ENCODE assay signal across 23 cellular contexts in the genomic region with DNA sequence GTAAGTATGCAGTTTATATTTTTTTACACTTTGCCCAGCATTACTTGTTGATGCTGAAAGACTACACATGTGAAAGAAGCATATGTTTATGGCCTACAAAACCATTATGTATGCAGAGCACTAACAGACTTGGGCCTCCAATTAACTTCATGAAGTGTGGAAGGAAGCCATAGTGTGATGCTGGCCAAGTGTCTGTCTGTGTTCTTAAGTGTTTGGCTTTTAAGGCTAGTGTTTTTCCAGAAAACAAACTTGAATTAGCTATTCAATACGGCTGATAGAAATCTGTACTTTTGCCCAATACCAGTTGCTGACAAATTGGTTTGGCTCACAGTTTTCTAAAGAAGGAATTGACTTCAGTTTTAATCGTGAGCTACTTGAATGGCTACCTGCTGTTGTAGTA.
"Had no signal": no experiment of that assay in that cellular context is flagged by ENCODE, and none has a peak within 500 bp of the region (broad histone marks: within the 10 kb centered on the region; RNA-seq: fewer than 3 reads in every experiment).

No MANE protein-coding gene starts in this region.

- H3K4me3 Mint-ChIP-seq: activated CD4-positive, alpha-beta memory T cell treated with anti-CD3 and anti-CD28 coated beads, Interleukin-2, amount 10 ng/mL, durations not matched to agents 7 days and 5 days; activated CD4-positive, alpha-beta T cell treated with anti-CD3 and anti-CD28 coated beads, Interleukin-2, amount 10 ng/mL, durations not matched to agents 24 days and 14 days; activated naive CD4-positive, alpha-beta T cell treated with anti-CD3 and anti-CD28 coated beads, Interleukin-2, amount 10 ng/mL, durations not matched to agents 7 days and 5 days; activated T-cell treated with anti-CD3 and anti-CD28 coated beads, Interleukin-2, amount 50 U/mL, for 72 hours; brain; dendritic cell treated with granulocyte-macrophage colony-stimulating factor and Interleukin-4, amounts not matched to agents 40 ng/mL and 50 ng/mL, for 4 days; naive B cell; stimulated activated effector memory CD8-positive, alpha-beta T cell treated with anti-CD3 and anti-CD28 coated beads, Interleukin-12 subunit alpha, Interleukin-12 subunit beta, amount 100 ng/mL, for 72 hours; stimulated activated naive CD8-positive, alpha-beta T cell treated with anti-CD3 and anti-CD28 coated beads, Interleukin-15, amount 100 ng/mL, for 72 hours; T-helper 2 cell treated with Interferon-gamma antibody and Interleukin-4, amounts not matched to agents 5 μg/mL and 100 μg/mL, for 36 hours had no signal

- H3K9me3 Mint-ChIP-seq: activated CD4-positive, alpha-beta memory T cell treated with anti-CD3 and anti-CD28 coated beads, Interleukin-2, amount 10 ng/mL, durations not matched to agents 7 days and 5 days; activated CD4-positive, alpha-beta T cell treated with anti-CD3 and anti-CD28 coated beads, Interleukin-2, amount 10 ng/mL, durations not matched to agents 24 days and 14 days; activated naive CD4-positive, alpha-beta T cell treated with anti-CD3 and anti-CD28 coated beads, Interleukin-2, amount 10 ng/mL, durations not matched to agents 7 days and 5 days; brain; dendritic cell treated with granulocyte-macrophage colony-stimulating factor and Interleukin-4, amounts not matched to agents 40 ng/mL and 50 ng/mL, for 4 days; T-helper 2 cell treated with Interferon-gamma antibody and Interleukin-4, amounts not matched to agents 5 μg/mL and 100 μg/mL, for 36 hours had no signal

- H3K27ac ChIP-seq: uterus, VCaP had no signal

- H3K27me3 ChIP-seq: uterus had no signal

- H3K4me3 ChIP-seq: uterus had no signal

- DNase-seq: activated CD4-positive, alpha-beta memory T cell treated with anti-CD3 and anti-CD28 coated beads, Interleukin-2, amount 10 ng/mL, durations not matched to agents 7 days and 5 days; activated CD4-positive, alpha-beta T cell treated with anti-CD3 and anti-CD28 coated beads, Interleukin-2, amount 10 ng/mL, durations not matched to agents 24 days and 14 days; activated effector memory CD4-positive, alpha-beta T cell treated with anti-CD3 and anti-CD28 coated beads, Interleukin-2, amount 50 U/mL, for 16 hours; activated naive CD4-positive, alpha-beta T cell treated with anti-CD3 and anti-CD28 coated beads, Interleukin-2, amount 10 ng/mL, durations not matched to agents 7 days and 5 days; activated T-cell treated with anti-CD3 and anti-CD28 coated beads, Interleukin-2, amount 50 U/mL, for 72 hours; effector CD8-positive, alpha-beta T cell; hypothalamus; mesendoderm; naive B cell; occipital lobe; posterior cingulate gyrus; small intestine; stimulated activated CD4-positive, alpha-beta T cell treated with anti-CD3 and anti-CD28 coated beads, Interleukin-2, amount 100 ng/mL, for 24 hours; stimulated activated naive CD8-positive, alpha-beta T cell treated with anti-CD3 and anti-CD28 coated beads, Interleukin-15, amount 100 ng/mL, for 72 hours; trophoblast cell; uterus had no signal

- H3K27me3 Mint-ChIP-seq: activated CD4-positive, alpha-beta memory T cell treated with anti-CD3 and anti-CD28 coated beads, Interleukin-2, amount 10 ng/mL, durations not matched to agents 7 days and 5 days; activated CD4-positive, alpha-beta T cell treated with anti-CD3 and anti-CD28 coated beads, Interleukin-2, amount 10 ng/mL, durations not matched to agents 24 days and 14 days; activated naive CD4-positive, alpha-beta T cell treated with anti-CD3 and anti-CD28 coated beads, Interleukin-2, amount 10 ng/mL, durations not matched to agents 7 days and 5 days; brain; dendritic cell treated with granulocyte-macrophage colony-stimulating factor and Interleukin-4, amounts not matched to agents 40 ng/mL and 50 ng/mL, for 4 days; naive B cell; stimulated activated naive CD8-positive, alpha-beta T cell treated with anti-CD3 and anti-CD28 coated beads, Interleukin-15, amount 100 ng/mL, for 72 hours had no signal

- H3K36me3 Mint-ChIP-seq: activated naive CD4-positive, alpha-beta T cell treated with anti-CD3 and anti-CD28 coated beads, Interleukin-2, amount 10 ng/mL, durations not matched to agents 7 days and 5 days; naive B cell; stimulated activated effector memory CD8-positive, alpha-beta T cell treated with anti-CD3 and anti-CD28 coated beads, Interleukin-12 subunit alpha, Interleukin-12 subunit beta, amount 100 ng/mL, for 72 hours had no signal

- ATAC-seq: activated CD4-positive, CD25-positive, alpha-beta regulatory T cell treated with anti-CD3 and anti-CD28 coated beads, Interleukin-2, amount 50 U/mL, for 24 hours; activated T-cell treated with anti-CD3 and anti-CD28 coated beads, Interleukin-2, amount 50 U/mL, for 72 hours; sciatic nerve; stimulated activated effector memory CD8-positive, alpha-beta T cell treated with anti-CD3 and anti-CD28 coated beads, Interleukin-12 subunit alpha, Interleukin-12 subunit beta, amount 100 ng/mL, for 72 hours; stimulated activated naive CD8-positive, alpha-beta T cell treated with anti-CD3 and anti-CD28 coated beads, Interleukin-15, amount 100 ng/mL, for 72 hours had no signal

- H3K4me1 Mint-ChIP-seq: activated CD4-positive, alpha-beta memory T cell treated with anti-CD3 and anti-CD28 coated beads, Interleukin-2, amount 10 ng/mL, durations not matched to agents 7 days and 5 days; activated CD4-positive, alpha-beta T cell treated with anti-CD3 and anti-CD28 coated beads, Interleukin-2, amount 10 ng/mL, durations not matched to agents 24 days and 14 days; activated naive CD4-positive, alpha-beta T cell treated with anti-CD3 and anti-CD28 coated beads, Interleukin-2, amount 10 ng/mL, durations not matched to agents 7 days and 5 days; naive B cell; stimulated activated effector memory CD8-positive, alpha-beta T cell treated with anti-CD3 and anti-CD28 coated beads, Interleukin-12 subunit alpha, Interleukin-12 subunit beta, amount 100 ng/mL, for 72 hours; stimulated activated naive CD8-positive, alpha-beta T cell treated with anti-CD3 and anti-CD28 coated beads, Interleukin-15, amount 100 ng/mL, for 72 hours had no signal

- H3K27ac Mint-ChIP-seq: activated CD4-positive, alpha-beta memory T cell treated with anti-CD3 and anti-CD28 coated beads, Interleukin-2, amount 10 ng/mL, durations not matched to agents 7 days and 5 days; activated CD4-positive, alpha-beta T cell treated with anti-CD3 and anti-CD28 coated beads, Interleukin-2, amount 10 ng/mL, durations not matched to agents 24 days and 14 days; activated naive CD4-positive, alpha-beta T cell treated with anti-CD3 and anti-CD28 coated beads, Interleukin-2, amount 10 ng/mL, durations not matched to agents 7 days and 5 days; activated T-cell treated with anti-CD3 and anti-CD28 coated beads, Interleukin-2, amount 50 U/mL, for 72 hours; brain; dendritic cell treated with granulocyte-macrophage colony-stimulating factor and Interleukin-4, amounts not matched to agents 40 ng/mL and 50 ng/mL, for 4 days; naive B cell; stimulated activated effector memory CD8-positive, alpha-beta T cell treated with anti-CD3 and anti-CD28 coated beads, Interleukin-12 subunit alpha, Interleukin-12 subunit beta, amount 100 ng/mL, for 72 hours; stimulated activated naive CD8-positive, alpha-beta T cell treated with anti-CD3 and anti-CD28 coated beads, Interleukin-15, amount 100 ng/mL, for 72 hours; T-helper 2 cell treated with Interferon-gamma antibody and Interleukin-4, amounts not matched to agents 5 μg/mL and 100 μg/mL, for 36 hours had no signal

- H3K36me3 ChIP-seq: uterus had no signal

- H3K4me1 ChIP-seq: uterus had no signal

- H3K9me3 ChIP-seq: uterus had no signal
